8 cellular contexts compared by ENCODE assay signal in genomic region chr1:222815367-222815765, GRCh38. TPM values are rescaled to one million over a fixed set of nuclear protein-coding genes. Genes with fewer than 3 reads are reported as not detected.
DNase-seq lines count a peak whose midpoint lies in the region; ATAC-seq, FAIRE-seq and TF ChIP-seq lines count a peak whose summit lies in the region.

No MANE protein-coding gene starts in this region.

- H3K36me3 Mint-ChIP-seq in CD8-positive, alpha-beta T cell: peaks cover 7% of the 10 kb centered on the region

- TF ChIP-seq EP300 in upper lobe of left lung (IDR thresholded peaks at IDR 0.05): no peak

- no peak for TF ChIP-seq CTCF in CD8-positive, alpha-beta T cell (IDR thresholded peaks at IDR 0.05)
- TF ChIP-seq CTCF in fibroblast of mammary gland (conservative IDR thresholded peaks at IDR 0.05; ENCODE audit: control insufficient read depth, insufficient read depth, low read depth, low read length): no peak
- TF ChIP-seq CTCF in pancreas (IDR thresholded peaks at IDR 0.05): no peak
- TF ChIP-seq CTCF in upper lobe of left lung (IDR thresholded peaks at IDR 0.05): no peak

- H3K27me3 Mint-ChIP-seq in CD8-positive, alpha-beta T cell (ENCODE audit: low read depth): no peaks in the 10 kb centered on the region

- peak overlapping the region; percentile 91 for H3K4me3 ChIP-seq in CD8-positive, alpha-beta T cell (ENCODE audit: low read depth, low read length)
- H3K4me3 ChIP-seq in fibroblast of mammary gland (ENCODE audit: control insufficient read depth, low read depth, low read length) (peak overlapping the region; percentile 89), pancreas (peak overlapping the region; percentile 63 to 72 (median 67)), upper lobe of left lung (peak overlapping the region; percentile 61 to 93 (median 88))

- WGBS in pancreas, 2 donors: 1 to 2% methylated on average over 16 of the region's 16 CpGs
- 1 to 3% methylated on average over 16 of the region's 16 CpGs for WGBS in upper lobe of left lung, 2 donors

- intact Hi-C loops in CD8-positive, alpha-beta T cell (cut with DNase I, micrococcal nuclease): loop anchor here (5.0 to 10.0 kb wide), 3 partner anchors 103 to 201 kb away; partner anchors contain the start of genes AIDA (in 2 of the 2), BROX (in 2 of the 2) and MIA3 (in 2 of the 2)
- intact Hi-C loops in pancreas (cut with DNase I): no loop called here

- peak overlapping the region; percentile 92 for H3K27ac Mint-ChIP-seq in CD8-positive, alpha-beta T cell

- no peaks in the 10 kb centered on the region for H3K36me3 ChIP-seq in CD8-positive, alpha-beta T cell (ENCODE audit: insufficient read depth, low read length)
- no peaks in the 10 kb centered on the region for H3K36me3 ChIP-seq in KOPT-K1 (ENCODE audit: insufficient read depth, low read length)
- H3K36me3 ChIP-seq in pancreas: no peaks in the 10 kb centered on the region
- H3K36me3 ChIP-seq in upper lobe of left lung: no peaks in the 10 kb centered on the region

- peaks cover 13% of the 10 kb centered on the region for H3K4me1 ChIP-seq in CD8-positive, alpha-beta T cell (ENCODE audit: insufficient read depth, low read length)
- peaks cover 0 to 13% (median 0%) of the 10 kb centered on the region in 3 donors for H3K4me1 ChIP-seq in pancreas
- peaks cover 14 to 40% (median 21%) of the 10 kb centered on the region in 4 donors for H3K4me1 ChIP-seq in upper lobe of left lung

- peaks cover 27% of the 10 kb centered on the region for H3K4me1 Mint-ChIP-seq in CD8-positive, alpha-beta T cell (ENCODE audit: low read depth)

- no peaks in the 10 kb centered on the region for H3K9me3 ChIP-seq in CD8-positive, alpha-beta T cell (ENCODE audit: low read length)
- no peaks in the 10 kb centered on the region for H3K9me3 ChIP-seq in KOPT-K1 (ENCODE audit: insufficient read depth, low read length, poor library complexity, severe bottlenecking)
- no peaks in the 10 kb centered on the region for H3K9me3 ChIP-seq in pancreas
- no peaks in the 10 kb centered on the region for H3K9me3 ChIP-seq in upper lobe of left lung

- CTCF ChIA-PET in CD8-positive, alpha-beta T cell (lab: Charles Lee): no interaction called here

- POLR2A ChIA-PET in CD8-positive, alpha-beta T cell (lab: Charles Lee): no interaction called here

- H3K4me3 Mint-ChIP-seq in CD8-positive, alpha-beta T cell: peak overlapping the region; percentile 92

- no peak for FAIRE-seq in pancreas (lab: Jason Lieb, UNC)

- no peaks in the 10 kb centered on the region for H3K9me3 Mint-ChIP-seq in CD8-positive, alpha-beta T cell

- ATAC-seq in CD8-positive, alpha-beta T cell: peak; percentile 63
- ATAC-seq in pancreas: peak in 2 of 4 donors; percentile 61 to 73
- ATAC-seq in upper lobe of left lung (ENCODE audit: low FRiP score in 2 of 2): no peak

- DNase-seq in CD8-positive, alpha-beta T cell: peak in 4 of 7 experiments; percentile 33 to 56 (median 48)
- peak; percentile 34 for DNase-seq in activated CD8-positive, alpha-beta memory T cell treated with anti-CD3 and anti-CD28 coated beads, Interleukin-2, amount 50 U/mL, for 24 hours (ENCODE audit: extremely low read depth)
- DNase-seq in fibroblast of mammary gland (ENCODE audit: low read depth): peak; percentile 51
- peak in 1 of 6 donors; percentile 61 for DNase-seq in pancreas
- peak in 1 of 2 donors; percentile 45 for DNase-seq in upper lobe of left lung
- no peak for DNase-seq in OCI-M2 (lab: John Stamatoyannopoulos, UW; ENCODE audit: unreplicated experiment)
- no peak for DNase-seq in NCI-H2107 treated with DMSO at 0.1 percent for 48 hours (lab: John Stamatoyannopoulos, UW; ENCODE audit: unreplicated experiment)

- no peaks in the 10 kb centered on the region for H3K27me3 ChIP-seq in CD8-positive, alpha-beta T cell (ENCODE audit: insufficient read depth, low read length)
- H3K27me3 ChIP-seq in pancreas: no peaks in the 10 kb centered on the region
- no peaks in the 10 kb centered on the region for H3K27me3 ChIP-seq in upper lobe of left lung

- peak overlapping the region; percentile 75 for H3K27ac ChIP-seq in CD8-positive, alpha-beta T cell (ENCODE audit: low read depth, low read length)
- peak overlapping the region; percentile 70 for H3K27ac ChIP-seq in KOPT-K1 (ENCODE audit: low read depth, low read length, poor library complexity, severe bottlenecking)
- peak overlapping the region; percentile 53 to 95 (median 76) for H3K27ac ChIP-seq in pancreas
- peak overlapping the region; percentile 82 to 97 (median 94) for H3K27ac ChIP-seq in upper lobe of left lung

- peak in 1 of 4 donors; percentile 4 for TF ChIP-seq POLR2A in upper lobe of left lung (IDR thresholded peaks at IDR 0.05)

RNA-seq across cellular contexts. Expression of gene DISP1, which starts 0.5 kb away (rescaled TPM):
- total RNA-seq in CD8-positive, alpha-beta T cell: 1 to 10 TPM in 1 of 2 experiments, under 1 TPM in 1; 0.73 to 1.0 TPM
- total RNA-seq in pancreas (1 to 10 TPM; 1.9 to 6.2 (median 3.3) TPM), upper lobe of left lung (10 to 100 TPM; 10.5 to 20.1 (median 15.6) TPM)
- polyA plus RNA-seq in pancreas: 1 to 10 TPM; 2.0 to 3.3 TPM

Comparison
In these comparisons a context has a peak if more than half of its experiments do, and no peak if none do; other contexts are left out.
1. DNase-seq: peak in CD8-positive, alpha-beta T cell (4 of 7), activated CD8-positive, alpha-beta memory T cell treated with anti-CD3 and anti-CD28 coated beads, Interleukin-2, amount 50 U/mL, for 24 hours (single experiment) and fibroblast of mammary gland (single experiment); none in OCI-M2 (single experiment) and NCI-H2107 treated with DMSO at 0.1 percent for 48 hours (single experiment).
2. intact Hi-C loops: an anchor here in CD8-positive, alpha-beta T cell (5.0 to 10.0 kb wide); none called in pancreas.
3. Peak in every context shown above with its lines, with median percentiles within 50 percentile points of each other: H3K27ac ChIP-seq and H3K4me3 ChIP-seq.